In the genomic region with DNA sequence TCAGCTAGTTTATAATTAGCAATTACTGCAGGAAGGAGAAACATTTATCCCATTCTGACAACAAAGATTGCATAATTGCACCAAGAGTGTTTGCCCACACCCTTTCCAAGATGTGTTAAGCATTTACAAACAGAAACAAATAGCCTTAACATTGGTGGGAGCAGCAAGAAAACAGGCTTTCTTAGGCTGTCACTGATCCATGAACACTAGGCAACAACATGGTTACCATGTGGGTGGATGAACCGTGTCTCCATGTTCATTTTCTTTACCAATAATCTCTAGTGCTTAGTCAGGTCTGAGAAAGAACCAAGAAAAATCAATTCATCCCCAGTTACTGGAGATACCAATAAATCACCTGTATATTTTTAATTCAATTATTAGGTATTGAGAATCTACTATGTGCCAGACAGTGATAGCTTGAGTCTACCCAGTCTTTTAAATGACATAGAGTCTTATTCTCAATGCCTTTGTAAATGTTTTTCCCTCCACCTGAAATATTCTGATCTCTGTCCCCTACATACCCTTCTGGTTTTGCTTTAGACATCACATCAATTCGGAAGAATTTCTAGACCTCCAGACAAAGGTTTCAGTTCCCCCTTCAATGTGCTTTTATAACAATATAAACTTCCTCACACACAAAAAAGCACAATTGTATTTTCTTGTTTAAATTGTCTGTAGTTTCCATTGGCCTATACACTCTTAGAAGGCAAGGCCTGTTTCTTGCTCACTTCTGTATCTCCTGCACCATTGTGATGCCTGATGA, we compare ENCODE assay signal across 19 cellular contexts.
DNase-seq lines count a peak whose midpoint lies in the region; ATAC-seq, FAIRE-seq and TF ChIP-seq lines count a peak whose summit lies in the region.
"Had no signal": no experiment of that assay in that cellular context is flagged by ENCODE, and none has a peak within 500 bp of the region (broad histone marks: within the 10 kb centered on the region; RNA-seq: fewer than 3 reads in every experiment).

No MANE protein-coding gene starts in this region.

- no peaks in the 10 kb centered on the region for H3K4me1 Mint-ChIP-seq in astrocyte (ENCODE audit: low read depth, unreplicated experiment)

- no peaks in the 10 kb centered on the region for H3K36me3 Mint-ChIP-seq in astrocyte (ENCODE audit: low read depth, unreplicated experiment)

- intact Hi-C loops in pancreas (cut with DNase I), result no loop called here

- no peaks in the 10 kb centered on the region for H4K20me1 ChIP-seq in astrocyte (ENCODE audit: insufficient read depth, low read length)

- no peak overlapping the region for H3K9ac ChIP-seq in astrocyte (ENCODE audit: low read length)

- H3K4me2 ChIP-seq in astrocyte (ENCODE audit: low read length), result no peak overlapping the region

- H3K27ac ChIP-seq in astrocyte (ENCODE audit: low read depth, low read length), result no peak overlapping the region
- H3K27ac ChIP-seq in pancreas, result no peak overlapping the region
- no peak overlapping the region for H3K27ac ChIP-seq in tibial nerve
- H3K27ac ChIP-seq: SJCRH30 had no signal

- peak; percentile 36 for FAIRE-seq in GM18507 (lab: Jason Lieb, UNC)
- peak; percentile 71 for FAIRE-seq in astrocyte (lab: Jason Lieb, UNC)
- peak; percentile 26 for FAIRE-seq in pancreas (lab: Jason Lieb, UNC)
- FAIRE-seq: H54 had no signal

- H3K4me3 ChIP-seq in astrocyte (ENCODE audit: insufficient read depth, low read depth, low read length), result no peak overlapping the region
- H3K4me3 ChIP-seq in pancreas, result no peak overlapping the region
- H3K4me3 ChIP-seq in tibial nerve, result no peak overlapping the region
- H3K4me3 ChIP-seq: SJCRH30 had no signal

- WGBS in pancreas, 2 donors, result 62 to 85% methylated on average over 2 of the region's 2 CpGs
- 70 to 72% methylated on average over 2 of the region's 2 CpGs for WGBS in tibial nerve, 2 donors

- no peaks in the 10 kb centered on the region for H3K9me3 ChIP-seq in astrocyte (ENCODE audit: insufficient read depth, low read depth, low read length)
- no peaks in the 10 kb centered on the region for H3K9me3 ChIP-seq in pancreas
- no peaks in the 10 kb centered on the region for H3K9me3 ChIP-seq in tibial nerve
- H3K9me3 ChIP-seq: Caco-2, SJCRH30 had no signal

- H3K27me3 Mint-ChIP-seq in astrocyte (ENCODE audit: low read depth, unreplicated experiment), result no peaks in the 10 kb centered on the region
- H3K27me3 Mint-ChIP-seq: CD4-positive, alpha-beta T cell had no signal

- no peaks in the 10 kb centered on the region for H3K4me1 ChIP-seq in astrocyte (ENCODE audit: insufficient read depth, low read length)
- H3K4me1 ChIP-seq in pancreas, result no peaks in the 10 kb centered on the region
- H3K4me1 ChIP-seq in tibial nerve, result no peaks in the 10 kb centered on the region
- H3K4me1 ChIP-seq: Caco-2, SJCRH30 had no signal

- TF ChIP-seq CTCF in astrocyte (IDR thresholded peaks at IDR 0.05; ENCODE audit: insufficient read depth, low read depth, low read length), result no peak
- no peak for TF ChIP-seq CTCF in pancreas (IDR thresholded peaks at IDR 0.05)
- no peak for TF ChIP-seq CTCF in tibial nerve (IDR thresholded peaks at IDR 0.05)

- no peak overlapping the region for H3K4me3 Mint-ChIP-seq in astrocyte (ENCODE audit: unreplicated experiment)
- H3K4me3 Mint-ChIP-seq: CD4-positive, alpha-beta T cell had no signal

- H3K36me3 ChIP-seq in astrocyte (ENCODE audit: insufficient read depth, low read length), result no peaks in the 10 kb centered on the region
- no peaks in the 10 kb centered on the region for H3K36me3 ChIP-seq in pancreas
- no peaks in the 10 kb centered on the region for H3K36me3 ChIP-seq in tibial nerve
- H3K36me3 ChIP-seq: SJCRH30 had no signal

- no peak for ATAC-seq in pancreas

- TF ChIP-seq EP300 in tibial nerve (IDR thresholded peaks at IDR 0.05), result no peak

- H2AFZ ChIP-seq in astrocyte (ENCODE audit: low read depth, low read length), result no peak overlapping the region

- no peak for TF ChIP-seq POLR2A in tibial nerve (IDR thresholded peaks at IDR 0.05)

- no peak overlapping the region for H3K27ac Mint-ChIP-seq in astrocyte (ENCODE audit: unreplicated experiment)
- H3K27ac Mint-ChIP-seq: CD4-positive, alpha-beta T cell had no signal

- H3K9me3 Mint-ChIP-seq in astrocyte (ENCODE audit: unreplicated experiment), result peaks cover 2% of the 10 kb centered on the region
- H3K9me3 Mint-ChIP-seq: CD4-positive, alpha-beta T cell had no signal

- H3K79me2 ChIP-seq in astrocyte (ENCODE audit: insufficient read depth, low read length), result no peaks in the 10 kb centered on the region

- H3K27me3 ChIP-seq in astrocyte (ENCODE audit: insufficient read depth, low read length), result no peaks in the 10 kb centered on the region
- peaks cover 0 to 8% (median 2%) of the 10 kb centered on the region in 4 donors for H3K27me3 ChIP-seq in pancreas
- H3K27me3 ChIP-seq in tibial nerve, result no peaks in the 10 kb centered on the region
- H3K27me3 ChIP-seq: SJCRH30 had no signal

- DNase-seq in NCI-H1105 treated with DMSO at 0.1 percent for 48 hours (lab: John Stamatoyannopoulos, UW) (peak; percentile 32), NCI-H1105 (lab: John Stamatoyannopoulos, UW) (no peak), GM18507 (ENCODE audit: extremely low spot score, insufficient read length, low read depth) (no peak), astrocyte (ENCODE audit: low read depth) (no peak), pancreas (no peak), tibial nerve (ENCODE audit: low spot score in 2 of 2) (no peak), superior temporal gyrus (ENCODE audit: extremely low spot score) (no peak)
- DNase-seq in activated CD8-positive, alpha-beta memory T cell treated with anti-CD3 and anti-CD28 coated beads, Interleukin-2, amount 50 U/mL, for 48 hours, result no peak
- DNase-seq: 8988T; Caco-2; CD4-positive, alpha-beta T cell; KG1; NCI-H1436 treated with DMSO at 0.1 percent for 48 hours; NCI-H2029 treated with DMSO at 0.1 percent for 48 hours; NCI-H446 treated with DMSO at 0.1 percent for 48 hours; NCI-H69; NK-92 treated with Interleukin-12 subunit alpha and Interleukin-12 subunit beta, amount 100 ng/mL, for 24 hours had no signal
